In genomic region chr12:105839629-105840127, GRCh38 we compare ENCODE assay signal across 24 cellular contexts.
"Had no signal": no experiment of that assay in that cellular context is flagged by ENCODE, and none has a peak within 500 bp of the region (broad histone marks: within the 10 kb centered on the region; RNA-seq: fewer than 3 reads in every experiment).

No MANE protein-coding gene starts in this region.

- FAIRE-seq: colon, endothelial cell of umbilical vein, islet of Langerhans, keratinocyte had no signal

- ATAC-seq: gastrocnemius medialis, heart right ventricle, left cardiac atrium, left lung, left ventricle myocardium superior, lower lobe of right lung, mucosa of descending colon had no signal

- H3K27ac ChIP-seq: coronary artery, esophagus squamous epithelium, gastrocnemius medialis, heart right ventricle, left lung, lower lobe of right lung had no signal

- H3K4me1 ChIP-seq: left lung had no signal

- H3K36me3 ChIP-seq: esophagus squamous epithelium, gastrocnemius medialis, heart right ventricle, left lung, lower lobe of right lung had no signal

- H3K27me3 ChIP-seq: dorsolateral prefrontal cortex, esophagus squamous epithelium, gastrocnemius medialis, heart right ventricle, left lung had no signal

- DNase-seq: dermis blood vessel endothelial cell; effector CD4-positive, alpha-beta T cell; effector memory CD4-positive, alpha-beta T cell; esophagus squamous epithelium; foreskin fibroblast; foreskin melanocyte; gastrocnemius medialis; glutamatergic neuron; head of caudate nucleus; heart right ventricle; hippocampal formation; left cardiac atrium; left lung; left ventricle myocardium superior; lower lobe of right lung; mesenchymal stem cell; mucosa of descending colon; naive B cell had no signal

- H3K4me3 ChIP-seq: coronary artery, dorsolateral prefrontal cortex, esophagus squamous epithelium, gastrocnemius medialis, heart right ventricle, left lung, lower lobe of right lung, mucosa of descending colon had no signal

- H3K9me3 ChIP-seq: esophagus squamous epithelium, gastrocnemius medialis, heart right ventricle, left lung, lower lobe of right lung, mucosa of descending colon had no signal
